ENCODE assay signal across 8 cellular contexts in genomic region chr7:147012670-147013069, GRCh38.
"Had no signal": no experiment of that assay in that cellular context is flagged by ENCODE, and none has a peak within 500 bp of the region (broad histone marks: within the 10 kb centered on the region; RNA-seq: fewer than 3 reads in every experiment).

No MANE protein-coding gene starts in this region.

- H3K27ac Mint-ChIP-seq: H9, IgD-negative memory B cell had no signal

- H3K9ac ChIP-seq: GM23248 had no signal

- H3K36me3 Mint-ChIP-seq: IgD-negative memory B cell had no signal

- H2AFZ ChIP-seq: GM23248 had no signal

- H3K9me3 Mint-ChIP-seq: H9 had no signal

- FAIRE-seq: H54, HTR-8/SVneo had no signal

- H3K27ac ChIP-seq: GM23248 had no signal

- DNase-seq: GM23248, GOT3, H9, HCEC 1CT, KBM-7 had no signal

- H3K4me3 ChIP-seq: GM23248 had no signal

- H3K4me3 Mint-ChIP-seq: H9, IgD-negative memory B cell had no signal

- H3K4me1 Mint-ChIP-seq: H9, IgD-negative memory B cell had no signal

- H3K27me3 Mint-ChIP-seq: IgD-negative memory B cell had no signal
